Comparison of ENCODE assay signal across 20 cellular contexts in genomic region chr14:50598765-50599164, GRCh38.
"Had no signal": no experiment of that assay in that cellular context is flagged by ENCODE, and none has a peak within 500 bp of the region (broad histone marks: within the 10 kb centered on the region; RNA-seq: fewer than 3 reads in every experiment).

No MANE protein-coding gene starts in this region.

- H3K36me3 Mint-ChIP-seq: mesothelial cell of epicardium had no signal

- H3K4me3 ChIP-seq: coronary artery, dorsolateral prefrontal cortex, esophagus muscularis mucosa, gastrocnemius medialis, heart right ventricle, left lung, lower lobe of right lung, mucosa of descending colon had no signal

- H3K36me3 ChIP-seq: gastrocnemius medialis, left lung, lower lobe of right lung had no signal

- DNase-seq: dermis blood vessel endothelial cell; dorsolateral prefrontal cortex; effector CD4-positive, alpha-beta T cell; effector memory CD4-positive, alpha-beta T cell; foreskin keratinocyte; gastrocnemius medialis; glutamatergic neuron; head of caudate nucleus; heart right ventricle; hippocampal formation; left cardiac atrium; left lung; left ventricle myocardium superior; lower lobe of right lung; mesenchymal stem cell; mucosa of descending colon; naive B cell had no signal

- H3K9me3 Mint-ChIP-seq: mesothelial cell of epicardium, naive B cell had no signal

- H3K9me3 ChIP-seq: esophagus muscularis mucosa, gastrocnemius medialis, heart right ventricle, left lung, lower lobe of right lung, mucosa of descending colon had no signal

- H3K27me3 Mint-ChIP-seq: naive B cell had no signal

- H3K4me1 Mint-ChIP-seq: naive B cell had no signal

- H3K4me3 Mint-ChIP-seq: mesothelial cell of epicardium, naive B cell had no signal

- H3K27me3 ChIP-seq: dorsolateral prefrontal cortex, esophagus muscularis mucosa, foreskin keratinocyte, gastrocnemius medialis, heart right ventricle, left lung had no signal

- H3K27ac ChIP-seq: coronary artery, esophagus muscularis mucosa, foreskin keratinocyte, gastrocnemius medialis, heart right ventricle, left lung, lower lobe of right lung had no signal

- H3K4me1 ChIP-seq: esophagus muscularis mucosa, gastrocnemius medialis, heart right ventricle, left lung, lower lobe of right lung had no signal

- H3K27ac Mint-ChIP-seq: mesothelial cell of epicardium had no signal
